18 cellular contexts compared by ENCODE assay signal in the genomic region with DNA sequence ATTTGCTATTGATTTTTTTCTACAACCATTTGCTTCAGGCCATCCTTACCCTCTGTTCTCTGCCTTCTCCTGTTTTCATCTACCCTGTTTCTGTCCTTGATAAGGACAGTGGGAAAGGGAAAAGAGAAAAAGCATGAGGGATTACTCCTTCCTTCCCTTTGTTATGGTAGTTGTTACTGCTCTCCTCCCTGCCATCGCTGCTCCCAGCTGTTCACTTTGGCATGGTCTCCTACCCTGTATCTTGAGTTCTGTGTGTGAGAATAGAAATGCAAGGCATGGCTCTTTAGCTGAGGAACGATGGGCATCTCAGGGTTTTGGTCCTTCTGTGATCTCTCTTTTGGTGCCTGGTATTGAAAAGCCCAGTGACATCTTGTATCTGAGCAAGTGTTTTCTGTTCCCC. TPM values are rescaled to one million over a fixed set of nuclear protein-coding genes. Genes with fewer than 3 reads are reported as not detected.
DNase-seq lines count a peak whose midpoint lies in the region; ATAC-seq, FAIRE-seq and TF ChIP-seq lines count a peak whose summit lies in the region.
"Had no signal": no experiment of that assay in that cellular context is flagged by ENCODE, and none has a peak within 500 bp of the region (broad histone marks: within the 10 kb centered on the region; RNA-seq: fewer than 3 reads in every experiment).

No MANE protein-coding gene starts in this region.

- H4K20me1 ChIP-seq in KMS-11 (ENCODE audit: insufficient read depth), result peaks cover 7% of the 10 kb centered on the region; the same call in 1 of the 2 replicates
- H4K20me1 ChIP-seq in astrocyte (ENCODE audit: insufficient read depth, low read length), result peaks cover 79% of the 10 kb centered on the region

- H3K4me2 ChIP-seq in KMS-11 (peak overlapping the region; percentile 77), astrocyte (ENCODE audit: low read length) (no peak overlapping the region)
- H3K4me2 ChIP-seq: A549 had no signal

- H3K4me1 ChIP-seq in KMS-11 (ENCODE audit: low read depth, poor library complexity, severe bottlenecking), result peaks cover 55% of the 10 kb centered on the region
- peaks cover 21% of the 10 kb centered on the region for H3K4me1 ChIP-seq in astrocyte (ENCODE audit: insufficient read depth, low read length)

- H3K36me3 ChIP-seq in KMS-11 (ENCODE audit: insufficient read depth) (no peaks in the 10 kb centered on the region), astrocyte (ENCODE audit: insufficient read depth, low read length) (no peaks in the 10 kb centered on the region)
- H3K36me3 ChIP-seq: upper lobe of left lung had no signal

- ATAC-seq in naive thymus-derived CD8-positive, alpha-beta T cell, result no peak
- ATAC-seq in GM21528 (IDR thresholded peaks at IDR 0.05; ENCODE audit: low FRiP score, unreplicated experiment) (no peak), GM18519 (IDR thresholded peaks at IDR 0.05; ENCODE audit: low FRiP score, unreplicated experiment) (no peak)

- no peak for FAIRE-seq in astrocyte (lab: Jason Lieb, UNC)
- FAIRE-seq: A549, endothelial cell of umbilical vein, G401.6, kidney had no signal

- no peak overlapping the region for H2AFZ ChIP-seq in KMS-11 (ENCODE audit: low read depth)
- no peak overlapping the region for H2AFZ ChIP-seq in astrocyte (ENCODE audit: low read depth, low read length)

- H3K4me3 ChIP-seq in KMS-11 (IDR thresholded peaks at IDR 0.05; ENCODE audit: insufficient read depth, low read depth, low read length) (no peak overlapping the region), astrocyte (ENCODE audit: insufficient read depth, low read depth, low read length) (no peak overlapping the region)
- H3K4me3 ChIP-seq: A549, upper lobe of left lung had no signal

- no peaks in the 10 kb centered on the region for H3K9me3 ChIP-seq in astrocyte (ENCODE audit: insufficient read depth, low read depth, low read length)
- H3K9me3 ChIP-seq: A549, upper lobe of left lung had no signal

- peak overlapping the region; percentile 37 for H3K4me3 Mint-ChIP-seq in T-helper 2 cell treated with Interferon-gamma antibody and Interleukin-4, amounts not matched to agents 5 μg/mL and 100 μg/mL, for 36 hours
- H3K4me3 Mint-ChIP-seq in astrocyte (ENCODE audit: unreplicated experiment), result no peak overlapping the region
- peak overlapping the region in 7 of 10 donors; percentile 28 to 60 (median 52) for H3K4me3 Mint-ChIP-seq in naive thymus-derived CD8-positive, alpha-beta T cell

- no peak for DNase-seq in T-helper 2 cell treated with Interferon-gamma antibody and Interleukin-4, amounts not matched to agents 5 μg/mL and 100 μg/mL, for 36 hours (ENCODE audit: low spot score)
- DNase-seq in T-helper 2 cell (no peak), astrocyte (ENCODE audit: low read depth) (no peak), MV-4-11 (lab: John Stamatoyannopoulos, UW) (no peak)
- DNase-seq in naive thymus-derived CD8-positive, alpha-beta T cell, result no peak
- DNase-seq: activated CD4-positive, alpha-beta T cell treated with anti-CD3 and anti-CD28 coated beads, Interleukin-2, amount 50 U/mL, for 4 hours; kidney; NCI-H1930; NCI-H82; retina; stimulated activated CD8-positive, alpha-beta memory T cell treated with anti-CD3 and anti-CD28 coated beads, Interleukin-4, amount 100 ng/mL, for 48 hours; upper lobe of left lung had no signal

- H3K27ac Mint-ChIP-seq in T-helper 2 cell treated with Interferon-gamma antibody and Interleukin-4, amounts not matched to agents 5 μg/mL and 100 μg/mL, for 36 hours, result peak overlapping the region; percentile 78
- peak overlapping the region; percentile 36 for H3K27ac Mint-ChIP-seq in astrocyte (ENCODE audit: unreplicated experiment)
- peak overlapping the region in 8 of 10 donors; percentile 86 to 97 (median 92) for H3K27ac Mint-ChIP-seq in naive thymus-derived CD8-positive, alpha-beta T cell

- H3K27me3 Mint-ChIP-seq in T-helper 2 cell treated with Interferon-gamma antibody and Interleukin-4, amounts not matched to agents 5 μg/mL and 100 μg/mL, for 36 hours (ENCODE audit: low read depth), result no peaks in the 10 kb centered on the region
- no peaks in the 10 kb centered on the region for H3K27me3 Mint-ChIP-seq in astrocyte (ENCODE audit: low read depth, unreplicated experiment)
- no peaks in the 10 kb centered on the region for H3K27me3 Mint-ChIP-seq in naive thymus-derived CD8-positive, alpha-beta T cell

- peaks cover 41% of the 10 kb centered on the region for H3K4me1 Mint-ChIP-seq in T-helper 2 cell treated with Interferon-gamma antibody and Interleukin-4, amounts not matched to agents 5 μg/mL and 100 μg/mL, for 36 hours (ENCODE audit: low read depth)
- H3K4me1 Mint-ChIP-seq in astrocyte (ENCODE audit: low read depth, unreplicated experiment), result peaks cover 37% of the 10 kb centered on the region
- H3K4me1 Mint-ChIP-seq in naive thymus-derived CD8-positive, alpha-beta T cell, result peaks cover 23 to 52% (median 38%) of the 10 kb centered on the region in 4 donors

- POLR2A ChIA-PET in naive thymus-derived CD8-positive, alpha-beta T cell (lab: Charles Lee), result no interaction called here

- H3K9ac ChIP-seq in KMS-11 (no peak overlapping the region), astrocyte (ENCODE audit: low read length) (no peak overlapping the region)

- H3K79me2 ChIP-seq in KMS-11 (ENCODE audit: insufficient read depth, low read depth) (peaks cover 88% of the 10 kb centered on the region), astrocyte (ENCODE audit: insufficient read depth, low read length) (peaks cover 91% of the 10 kb centered on the region)

- no peaks in the 10 kb centered on the region for H3K9me3 Mint-ChIP-seq in T-helper 2 cell treated with Interferon-gamma antibody and Interleukin-4, amounts not matched to agents 5 μg/mL and 100 μg/mL, for 36 hours
- H3K9me3 Mint-ChIP-seq in astrocyte (ENCODE audit: unreplicated experiment), result peaks cover 4% of the 10 kb centered on the region
- no peaks in the 10 kb centered on the region for H3K9me3 Mint-ChIP-seq in naive thymus-derived CD8-positive, alpha-beta T cell

- TF ChIP-seq CTCF in KMS-11 (conservative IDR thresholded peaks at IDR 0.05; ENCODE audit: low read depth, low read length), result no peak
- no peak for TF ChIP-seq CTCF in astrocyte (IDR thresholded peaks at IDR 0.05; ENCODE audit: insufficient read depth, low read depth, low read length)

- H3K27ac ChIP-seq in KMS-11 (peak overlapping the region; percentile 48; the same call in 1 of the 2 replicates), astrocyte (ENCODE audit: low read depth, low read length) (no peak overlapping the region)
- H3K27ac ChIP-seq: A549 had no signal

- peaks cover 18% of the 10 kb centered on the region for H3K36me3 Mint-ChIP-seq in T-helper 2 cell treated with Interferon-gamma antibody and Interleukin-4, amounts not matched to agents 5 μg/mL and 100 μg/mL, for 36 hours (ENCODE audit: low read depth)
- peaks cover 2% of the 10 kb centered on the region for H3K36me3 Mint-ChIP-seq in astrocyte (ENCODE audit: low read depth, unreplicated experiment)
- peaks cover 0 to 2% (median 0%) of the 10 kb centered on the region in 3 donors for H3K36me3 Mint-ChIP-seq in naive thymus-derived CD8-positive, alpha-beta T cell

- no peaks in the 10 kb centered on the region for H3K27me3 ChIP-seq in KMS-11 (ENCODE audit: insufficient read depth, low read depth)
- H3K27me3 ChIP-seq in astrocyte (ENCODE audit: insufficient read depth, low read length), result no peaks in the 10 kb centered on the region
- H3K27me3 ChIP-seq: upper lobe of left lung had no signal

RNA-seq across cellular contexts. Expression of a gene that starts 6.4 kb away (rescaled TPM):
- 97.6 and 100 TPM in 2 replicates for total RNA-seq in astrocyte
- total RNA-seq in naive thymus-derived CD8-positive, alpha-beta T cell, result 10 to 100 TPM; 95.1 to 95.5 TPM
- polyA plus RNA-seq in naive thymus-derived CD8-positive, alpha-beta T cell, result 100 to 1,000 TPM in 1 of 3 donors, 10 to 100 TPM in 2; 70.4 to 109 (median 72.9) TPM

Comparison
In these comparisons a context has a peak if more than half of its experiments do, and no peak if none do; other contexts are left out.
1. H3K27ac Mint-ChIP-seq: peak in every context shown above with its lines; median percentile 92 in naive thymus-derived CD8-positive, alpha-beta T cell; 78 in T-helper 2 cell treated with Interferon-gamma antibody and Interleukin-4, amounts not matched to agents 5 μg/mL and 100 μg/mL, for 36 hours; 36 in astrocyte.